1 cellular context compared by ENCODE assay signal in the genomic region with DNA sequence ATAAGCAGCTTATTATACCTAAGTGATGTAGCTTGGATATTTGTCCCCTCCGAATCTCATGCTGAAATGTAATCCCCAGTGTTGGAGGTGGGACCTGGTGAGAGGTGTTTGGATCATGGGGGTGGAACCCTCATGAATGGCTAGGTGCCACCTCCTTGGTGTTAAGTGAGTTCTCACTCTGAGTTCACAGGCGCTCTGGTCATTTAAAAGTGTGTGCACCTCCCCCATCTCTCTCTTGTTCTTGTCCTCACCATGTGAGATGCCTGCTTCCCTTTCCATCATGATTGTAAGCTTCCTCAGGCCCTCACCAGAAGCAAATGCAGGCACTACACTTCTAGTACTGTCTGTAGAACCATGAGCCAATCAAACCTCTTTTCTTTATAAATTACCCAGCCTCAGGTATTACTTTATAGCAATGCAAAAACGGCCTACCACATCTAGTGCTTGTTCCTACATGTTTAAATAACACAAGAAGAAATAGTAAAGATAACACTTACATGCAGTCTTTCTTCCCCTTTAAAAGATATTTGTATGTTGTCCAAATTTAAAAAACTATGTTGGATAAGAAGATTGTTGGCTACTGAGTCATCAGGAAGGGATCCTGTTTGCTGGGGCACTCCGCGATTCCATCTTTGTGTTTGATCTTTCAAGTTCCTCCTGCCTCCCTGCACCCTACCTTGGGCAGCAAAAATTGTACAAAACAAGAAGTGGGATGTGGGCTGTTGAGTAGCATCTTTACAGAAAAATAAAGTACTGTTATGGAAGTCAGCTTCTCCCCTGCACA.
TF ChIP-seq lines count a peak whose summit lies in the region.

No MANE protein-coding gene starts in this region.

TF ChIP-seq in IMR-90, 13 proteins besides CTCF, POLR2A, EP300 and RAD21 (continued from another document):
- TF ChIP-seq FOS (IDR thresholded peaks at IDR 0.05; ENCODE audit: low read depth, low read length) (no peak), MAZ (IDR thresholded peaks at IDR 0.05; ENCODE audit: borderline replicate concordance, low read depth, low read length) (no peak), MXI1 (IDR thresholded peaks at IDR 0.05; ENCODE audit: borderline replicate concordance, low read depth, low read length) (no peak), RFX5 (IDR thresholded peaks at IDR 0.05; ENCODE audit: low read depth, low read length) (no peak)
- TF ChIP-seq, protein P1, sequence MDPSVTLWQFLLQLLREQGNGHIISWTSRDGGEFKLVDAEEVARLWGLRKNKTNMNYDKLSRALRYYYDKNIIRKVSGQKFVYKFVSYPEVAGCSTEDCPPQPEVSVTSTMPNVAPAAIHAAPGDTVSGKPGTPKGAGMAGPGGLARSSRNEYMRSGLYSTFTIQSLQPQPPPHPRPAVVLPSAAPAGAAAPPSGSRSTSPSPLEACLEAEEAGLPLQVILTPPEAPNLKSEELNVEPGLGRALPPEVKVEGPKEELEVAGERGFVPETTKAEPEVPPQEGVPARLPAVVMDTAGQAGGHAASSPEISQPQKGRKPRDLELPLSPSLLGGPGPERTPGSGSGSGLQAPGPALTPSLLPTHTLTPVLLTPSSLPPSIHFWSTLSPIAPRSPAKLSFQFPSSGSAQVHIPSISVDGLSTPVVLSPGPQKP (IDR thresholded peaks at IDR 0.05; ENCODE audit: borderline replicate concordance, low read depth, low read length), result no peak
